1 cellular context compared by ENCODE assay signal in genomic region chr19:12676384-12676792, GRCh38.
TF ChIP-seq lines count a peak whose summit lies in the region.

No MANE protein-coding gene starts in this region.

TF ChIP-seq in GM12878, 131 proteins besides CTCF, POLR2A, EP300 and RAD21:
- TF ChIP-seq SMARCA5 (IDR thresholded peaks at IDR 0.05) (peak; percentile 42; the same call in 1 of the 2 replicates), EZH2 (IDR thresholded peaks at IDR 0.05; ENCODE audit: borderline replicate concordance, control insufficient read depth, low read depth, low read length) (no peak), RELB (IDR thresholded peaks at IDR 0.05; ENCODE audit: low read depth) (no peak), SPI1 (IDR thresholded peaks at IDR 0.05; ENCODE audit: borderline replicate concordance, insufficient read depth, low read depth, low read length) (peak; percentile 30; the same call in 1 of the 2 replicates), ZNF592 (IDR thresholded peaks at IDR 0.05) (no peak), HDGF (IDR thresholded peaks at IDR 0.05) (peak; percentile 55; the same call in 1 of the 2 replicates), BCL11A (IDR thresholded peaks at IDR 0.05; ENCODE audit: low read depth, low read length) (no peak), RELA (IDR thresholded peaks at IDR 0.05; ENCODE audit: borderline replicate concordance, partially characterized antibody) (peak; percentile 18), YY1 (IDR thresholded peaks at IDR 0.05; ENCODE audit: low read depth, low read length) (peak; percentile 63; the same call in 1 of the 2 replicates), CREB1 (IDR thresholded peaks at IDR 0.05; ENCODE audit: low read depth) (0 out of 2 replicates have a peak, but pooled peaks have one; percentile 22), SMC3 (IDR thresholded peaks at IDR 0.05; ENCODE audit: borderline replicate concordance, low read length) (peak; percentile 65), ZNF207 (IDR thresholded peaks at IDR 0.05; ENCODE audit: borderline replicate concordance) (0 out of 2 replicates have a peak, but pooled peaks have one; percentile 45), JUND (IDR thresholded peaks at IDR 0.05; ENCODE audit: low read depth, low read length) (no peak), RUNX3 (IDR thresholded peaks at IDR 0.05; ENCODE audit: low read length) (peak; percentile 71), PAX8 (IDR thresholded peaks at IDR 0.05) (no peak), LARP7 (IDR thresholded peaks at IDR 0.05) (0 out of 2 replicates have a peak, but pooled peaks have one; percentile 43), TCF12 (IDR thresholded peaks at IDR 0.05; ENCODE audit: low read depth, low read length) (peak; percentile 39; the same call in 1 of the 2 replicates), MTA2 (IDR thresholded peaks at IDR 0.05; ENCODE audit: low read depth) (no peak), NFXL1 (IDR thresholded peaks at IDR 0.05; ENCODE audit: borderline replicate concordance) (no peak), POLR2AphosphoS5 (IDR thresholded peaks at IDR 0.05; ENCODE audit: low read length) (peak; percentile 55; the same call in 1 of the 2 replicates), IRF4 (IDR thresholded peaks at IDR 0.05; ENCODE audit: low read depth, low read length) (peak; percentile 55; the same call in 1 of the 2 replicates)
- TF ChIP-seq, protein P1, sequence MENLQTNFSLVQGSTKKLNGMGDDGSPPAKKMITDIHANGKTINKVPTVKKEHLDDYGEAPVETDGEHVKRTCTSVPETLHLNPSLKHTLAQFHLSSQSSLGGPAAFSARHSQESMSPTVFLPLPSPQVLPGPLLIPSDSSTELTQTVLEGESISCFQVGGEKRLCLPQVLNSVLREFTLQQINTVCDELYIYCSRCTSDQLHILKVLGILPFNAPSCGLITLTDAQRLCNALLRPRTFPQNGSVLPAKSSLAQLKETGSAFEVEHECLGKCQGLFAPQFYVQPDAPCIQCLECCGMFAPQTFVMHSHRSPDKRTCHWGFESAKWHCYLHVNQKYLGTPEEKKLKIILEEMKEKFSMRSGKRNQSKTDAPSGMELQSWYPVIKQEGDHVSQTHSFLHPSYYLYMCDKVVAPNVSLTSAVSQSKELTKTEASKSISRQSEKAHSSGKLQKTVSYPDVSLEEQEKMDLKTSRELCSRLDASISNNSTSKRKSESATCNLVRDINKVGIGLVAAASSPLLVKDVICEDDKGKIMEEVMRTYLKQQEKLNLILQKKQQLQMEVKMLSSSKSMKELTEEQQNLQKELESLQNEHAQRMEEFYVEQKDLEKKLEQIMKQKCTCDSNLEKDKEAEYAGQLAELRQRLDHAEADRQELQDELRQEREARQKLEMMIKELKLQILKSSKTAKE (IDR thresholded peaks at IDR 0.05; ENCODE audit: low read depth, poor library complexity, severe bottlenecking): no peak
- TF ChIP-seq, protein P2, sequence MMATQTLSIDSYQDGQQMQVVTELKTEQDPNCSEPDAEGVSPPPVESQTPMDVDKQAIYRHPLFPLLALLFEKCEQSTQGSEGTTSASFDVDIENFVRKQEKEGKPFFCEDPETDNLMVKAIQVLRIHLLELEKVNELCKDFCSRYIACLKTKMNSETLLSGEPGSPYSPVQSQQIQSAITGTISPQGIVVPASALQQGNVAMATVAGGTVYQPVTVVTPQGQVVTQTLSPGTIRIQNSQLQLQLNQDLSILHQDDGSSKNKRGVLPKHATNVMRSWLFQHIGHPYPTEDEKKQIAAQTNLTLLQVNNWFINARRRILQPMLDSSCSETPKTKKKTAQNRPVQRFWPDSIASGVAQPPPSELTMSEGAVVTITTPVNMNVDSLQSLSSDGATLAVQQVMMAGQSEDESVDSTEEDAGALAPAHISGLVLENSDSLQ (IDR thresholded peaks at IDR 0.05): no peak
TF ChIP-seq in GM12878: peak in this region for 13.
